In the genomic region with DNA sequence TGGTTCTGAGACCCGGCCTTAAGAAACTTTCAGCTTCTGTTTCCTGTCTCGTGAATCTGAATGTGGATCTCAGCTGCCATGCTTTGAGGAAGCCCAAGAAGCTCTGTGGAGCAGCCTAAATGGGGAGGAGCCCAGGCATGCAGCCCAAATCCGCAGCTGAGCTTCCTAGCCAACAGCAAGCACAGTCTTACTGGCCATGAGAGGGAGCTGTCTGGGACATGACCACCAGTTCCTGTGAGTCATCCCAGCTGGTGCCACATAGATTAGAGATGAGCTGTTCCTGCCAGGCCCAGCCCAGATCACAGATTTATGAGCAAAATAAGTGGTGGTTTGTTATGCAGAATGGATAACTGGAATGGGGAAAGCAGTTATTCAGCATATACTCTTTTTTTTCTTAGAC, we compare ENCODE assay signal across 11 cellular contexts.
DNase-seq lines count a peak whose midpoint lies in the region; ATAC-seq lines count a peak whose summit lies in the region.
"Had no signal": no experiment of that assay in that cellular context is flagged by ENCODE, and none has a peak within 500 bp of the region (broad histone marks: within the 10 kb centered on the region; RNA-seq: fewer than 3 reads in every experiment).

No MANE protein-coding gene starts in this region.

- no peaks in the 10 kb centered on the region for H3K27me3 Mint-ChIP-seq in activated naive CD4-positive, alpha-beta T cell treated with anti-CD3 and anti-CD28 coated beads for 36 hours (ENCODE audit: low read depth)
- H3K27me3 Mint-ChIP-seq in activated naive CD8-positive, alpha-beta T cell treated with anti-CD3 and anti-CD28 coated beads for 36 hours: peaks cover 3% of the 10 kb centered on the region
- peaks cover 3% of the 10 kb centered on the region for H3K27me3 Mint-ChIP-seq in activated CD4-positive, alpha-beta T cell treated with anti-CD3 and anti-CD28 coated beads, Interleukin-2, amount 10 ng/mL, durations not matched to agents 7 days and 5 days
- H3K27me3 Mint-ChIP-seq: dendritic cell treated with granulocyte-macrophage colony-stimulating factor and Interleukin-4, amounts not matched to agents 40 ng/mL and 50 ng/mL, for 4 days had no signal

- POLR2A ChIA-PET in activated CD4-positive, alpha-beta T cell treated with anti-CD3 and anti-CD28 coated beads, Interleukin-2, amount 10 ng/mL, durations not matched to agents 7 days and 5 days (lab: Charles Lee): no interaction called here

- H3K4me1 Mint-ChIP-seq in activated naive CD4-positive, alpha-beta T cell treated with anti-CD3 and anti-CD28 coated beads for 36 hours (ENCODE audit: low read depth): no peaks in the 10 kb centered on the region
- H3K4me1 Mint-ChIP-seq in activated naive CD8-positive, alpha-beta T cell treated with anti-CD3 and anti-CD28 coated beads for 36 hours: no peaks in the 10 kb centered on the region
- H3K4me1 Mint-ChIP-seq in activated CD4-positive, alpha-beta T cell treated with anti-CD3 and anti-CD28 coated beads, Interleukin-2, amount 10 ng/mL, durations not matched to agents 7 days and 5 days: no peaks in the 10 kb centered on the region
- H3K4me1 Mint-ChIP-seq: CD4-positive, alpha-beta memory T cell had no signal

- no peaks in the 10 kb centered on the region for H3K36me3 Mint-ChIP-seq in activated naive CD4-positive, alpha-beta T cell treated with anti-CD3 and anti-CD28 coated beads for 36 hours (ENCODE audit: low read depth)
- H3K36me3 Mint-ChIP-seq in activated naive CD8-positive, alpha-beta T cell treated with anti-CD3 and anti-CD28 coated beads for 36 hours: no peaks in the 10 kb centered on the region
- no peaks in the 10 kb centered on the region for H3K36me3 Mint-ChIP-seq in activated CD4-positive, alpha-beta T cell treated with anti-CD3 and anti-CD28 coated beads, Interleukin-2, amount 10 ng/mL, durations not matched to agents 7 days and 5 days (ENCODE audit: low read depth)
- H3K36me3 Mint-ChIP-seq: CD4-positive, alpha-beta memory T cell had no signal

- DNase-seq in activated naive CD4-positive, alpha-beta T cell treated with anti-CD3 and anti-CD28 coated beads for 36 hours: peak; percentile 12
- no peak for DNase-seq in activated naive CD4-positive, alpha-beta T cell treated with Interleukin-2 at 50 U/mL for 16 hours
- DNase-seq in NCI-H69 (lab: John Stamatoyannopoulos, UW) (peak; percentile 73), dermis blood vessel endothelial cell (peak; percentile 33), renal cortical epithelial cell (ENCODE audit: low read depth) (peak; percentile 54)
- no peak for DNase-seq in activated naive CD8-positive, alpha-beta T cell treated with anti-CD3 and anti-CD28 coated beads for 36 hours
- DNase-seq in activated CD4-positive, alpha-beta T cell treated with anti-CD3 and anti-CD28 coated beads, Interleukin-2, amount 10 ng/mL, durations not matched to agents 7 days and 5 days: no peak
- DNase-seq: CD4-positive, alpha-beta memory T cell; NCI-H526 had no signal

- intact Hi-C loops in activated naive CD4-positive, alpha-beta T cell treated with anti-CD3 and anti-CD28 coated beads for 36 hours (cut with micrococcal nuclease): no loop called here

- CTCF ChIA-PET in activated naive CD4-positive, alpha-beta T cell treated with anti-CD3 and anti-CD28 coated beads for 36 hours (lab: Charles Lee): no interaction called here
- CTCF ChIA-PET in activated CD4-positive, alpha-beta T cell treated with anti-CD3 and anti-CD28 coated beads, Interleukin-2, amount 10 ng/mL, durations not matched to agents 7 days and 5 days (lab: Charles Lee): no interaction called here

- H3K4me3 Mint-ChIP-seq in activated naive CD4-positive, alpha-beta T cell treated with anti-CD3 and anti-CD28 coated beads for 36 hours: no peak overlapping the region
- H3K4me3 Mint-ChIP-seq in activated naive CD8-positive, alpha-beta T cell treated with anti-CD3 and anti-CD28 coated beads for 36 hours: no peak overlapping the region
- no peak overlapping the region for H3K4me3 Mint-ChIP-seq in activated CD4-positive, alpha-beta T cell treated with anti-CD3 and anti-CD28 coated beads, Interleukin-2, amount 10 ng/mL, durations not matched to agents 7 days and 5 days
- H3K4me3 Mint-ChIP-seq: CD4-positive, alpha-beta memory T cell; dendritic cell treated with granulocyte-macrophage colony-stimulating factor and Interleukin-4, amounts not matched to agents 40 ng/mL and 50 ng/mL, for 4 days had no signal

- peaks cover 13% of the 10 kb centered on the region for H3K9me3 Mint-ChIP-seq in activated naive CD4-positive, alpha-beta T cell treated with anti-CD3 and anti-CD28 coated beads for 36 hours
- H3K9me3 Mint-ChIP-seq in activated naive CD8-positive, alpha-beta T cell treated with anti-CD3 and anti-CD28 coated beads for 36 hours: peaks cover 4% of the 10 kb centered on the region
- H3K9me3 Mint-ChIP-seq in activated CD4-positive, alpha-beta T cell treated with anti-CD3 and anti-CD28 coated beads, Interleukin-2, amount 10 ng/mL, durations not matched to agents 7 days and 5 days: peaks cover 8% of the 10 kb centered on the region

- ATAC-seq in HG02870 (IDR thresholded peaks at IDR 0.05; ENCODE audit: unreplicated experiment): no peak

- no peak overlapping the region for H3K27ac Mint-ChIP-seq in activated naive CD4-positive, alpha-beta T cell treated with anti-CD3 and anti-CD28 coated beads for 36 hours
- H3K27ac Mint-ChIP-seq in activated naive CD8-positive, alpha-beta T cell treated with anti-CD3 and anti-CD28 coated beads for 36 hours: no peak overlapping the region
- H3K27ac Mint-ChIP-seq in activated CD4-positive, alpha-beta T cell treated with anti-CD3 and anti-CD28 coated beads, Interleukin-2, amount 10 ng/mL, durations not matched to agents 7 days and 5 days: no peak overlapping the region
- H3K27ac Mint-ChIP-seq: CD4-positive, alpha-beta memory T cell; dendritic cell treated with granulocyte-macrophage colony-stimulating factor and Interleukin-4, amounts not matched to agents 40 ng/mL and 50 ng/mL, for 4 days had no signal

Comparison
In these comparisons a context has a peak if more than half of its experiments do, and no peak if none do; other contexts are left out.
1. DNase-seq: peak in activated naive CD4-positive, alpha-beta T cell treated with anti-CD3 and anti-CD28 coated beads for 36 hours (single experiment), NCI-H69 (single experiment), dermis blood vessel endothelial cell (single experiment) and renal cortical epithelial cell (single experiment); none in activated naive CD4-positive, alpha-beta T cell treated with Interleukin-2 at 50 U/mL for 16 hours (single experiment), activated naive CD8-positive, alpha-beta T cell treated with anti-CD3 and anti-CD28 coated beads for 36 hours (single experiment) and activated CD4-positive, alpha-beta T cell treated with anti-CD3 and anti-CD28 coated beads, Interleukin-2, amount 10 ng/mL, durations not matched to agents 7 days and 5 days (single experiment).